1 cellular context compared by ENCODE assay signal in the genomic region with DNA sequence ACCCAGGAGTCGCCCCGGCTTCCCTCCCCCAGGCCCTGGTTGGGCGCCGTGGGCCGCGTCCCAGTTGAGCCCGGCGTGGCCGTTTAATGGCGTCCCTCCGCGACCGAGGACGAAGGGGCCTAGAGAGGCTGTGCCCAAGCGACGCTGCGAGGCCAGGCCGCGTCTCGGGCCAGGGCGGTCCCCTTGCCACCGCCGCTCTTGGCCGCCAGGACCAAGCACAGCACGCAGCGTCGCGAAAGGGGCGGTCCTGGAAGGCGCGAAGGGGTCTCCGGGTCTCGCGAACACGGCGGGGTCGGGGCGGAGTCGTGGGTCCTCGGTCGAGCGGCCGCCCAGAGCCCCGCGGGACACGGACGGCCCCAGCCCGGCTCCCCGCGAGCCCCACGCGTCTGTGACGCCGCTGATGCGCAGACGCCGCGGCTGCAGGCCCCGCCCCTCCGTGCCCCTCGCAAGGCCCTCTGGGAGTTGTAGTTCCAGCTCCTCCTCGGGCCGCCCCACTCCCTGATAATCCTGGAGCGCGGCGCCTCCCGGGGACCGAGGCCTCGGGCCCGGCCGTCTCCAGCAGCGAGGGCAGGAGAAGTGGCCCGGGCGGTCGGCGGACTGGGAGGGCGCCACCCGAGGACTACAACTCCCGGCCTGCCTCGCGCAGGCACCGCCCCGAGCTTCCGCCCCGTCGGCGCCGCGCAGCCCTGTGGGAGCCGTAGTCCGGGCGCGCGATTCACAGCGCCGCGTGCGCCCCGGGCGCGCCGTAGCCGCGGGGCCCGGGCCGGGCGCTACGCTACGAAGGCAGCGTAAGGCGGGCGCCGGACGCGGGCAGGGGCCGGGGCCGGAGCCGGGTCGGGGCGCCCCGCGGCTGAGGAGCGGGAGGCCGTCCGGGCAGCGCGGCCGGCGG.
TF ChIP-seq lines count a peak whose summit lies in the region.

A gene (plus strand): TSS at position 698 of the 889 bp plus-strand sequence. CDS start 19,127 bp downstream, outside the sequence.

TF ChIP-seq in HepG2, 621 proteins besides CTCF, POLR2A, EP300 and RAD21 (continued from another document and continues in another):
- TF ChIP-seq, protein P1, sequence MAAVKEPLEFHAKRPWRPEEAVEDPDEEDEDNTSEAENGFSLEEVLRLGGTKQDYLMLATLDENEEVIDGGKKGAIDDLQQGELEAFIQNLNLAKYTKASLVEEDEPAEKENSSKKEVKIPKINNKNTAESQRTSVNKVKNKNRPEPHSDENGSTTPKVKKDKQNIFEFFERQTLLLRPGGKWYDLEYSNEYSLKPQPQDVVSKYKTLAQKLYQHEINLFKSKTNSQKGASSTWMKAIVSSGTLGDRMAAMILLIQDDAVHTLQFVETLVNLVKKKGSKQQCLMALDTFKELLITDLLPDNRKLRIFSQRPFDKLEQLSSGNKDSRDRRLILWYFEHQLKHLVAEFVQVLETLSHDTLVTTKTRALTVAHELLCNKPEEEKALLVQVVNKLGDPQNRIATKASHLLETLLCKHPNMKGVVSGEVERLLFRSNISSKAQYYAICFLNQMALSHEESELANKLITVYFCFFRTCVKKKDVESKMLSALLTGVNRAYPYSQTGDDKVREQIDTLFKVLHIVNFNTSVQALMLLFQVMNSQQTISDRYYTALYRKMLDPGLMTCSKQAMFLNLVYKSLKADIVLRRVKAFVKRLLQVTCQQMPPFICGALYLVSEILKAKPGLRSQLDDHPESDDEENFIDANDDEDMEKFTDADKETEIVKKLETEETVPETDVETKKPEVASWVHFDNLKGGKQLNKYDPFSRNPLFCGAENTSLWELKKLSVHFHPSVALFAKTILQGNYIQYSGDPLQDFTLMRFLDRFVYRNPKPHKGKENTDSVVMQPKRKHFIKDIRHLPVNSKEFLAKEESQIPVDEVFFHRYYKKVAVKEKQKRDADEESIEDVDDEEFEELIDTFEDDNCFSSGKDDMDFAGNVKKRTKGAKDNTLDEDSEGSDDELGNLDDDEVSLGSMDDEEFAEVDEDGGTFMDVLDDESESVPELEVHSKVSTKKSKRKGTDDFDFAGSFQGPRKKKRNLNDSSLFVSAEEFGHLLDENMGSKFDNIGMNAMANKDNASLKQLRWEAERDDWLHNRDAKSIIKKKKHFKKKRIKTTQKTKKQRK (IDR thresholded peaks at IDR 0.05; ENCODE audit: low read length): no peak
- peak; percentile 77; the same call in 1 of the 2 replicates for TF ChIP-seq RFXAP (CRISPR knock-in tag; IDR thresholded peaks at IDR 0.05; ENCODE audit: borderline replicate concordance)
- TF ChIP-seq, protein P2, sequence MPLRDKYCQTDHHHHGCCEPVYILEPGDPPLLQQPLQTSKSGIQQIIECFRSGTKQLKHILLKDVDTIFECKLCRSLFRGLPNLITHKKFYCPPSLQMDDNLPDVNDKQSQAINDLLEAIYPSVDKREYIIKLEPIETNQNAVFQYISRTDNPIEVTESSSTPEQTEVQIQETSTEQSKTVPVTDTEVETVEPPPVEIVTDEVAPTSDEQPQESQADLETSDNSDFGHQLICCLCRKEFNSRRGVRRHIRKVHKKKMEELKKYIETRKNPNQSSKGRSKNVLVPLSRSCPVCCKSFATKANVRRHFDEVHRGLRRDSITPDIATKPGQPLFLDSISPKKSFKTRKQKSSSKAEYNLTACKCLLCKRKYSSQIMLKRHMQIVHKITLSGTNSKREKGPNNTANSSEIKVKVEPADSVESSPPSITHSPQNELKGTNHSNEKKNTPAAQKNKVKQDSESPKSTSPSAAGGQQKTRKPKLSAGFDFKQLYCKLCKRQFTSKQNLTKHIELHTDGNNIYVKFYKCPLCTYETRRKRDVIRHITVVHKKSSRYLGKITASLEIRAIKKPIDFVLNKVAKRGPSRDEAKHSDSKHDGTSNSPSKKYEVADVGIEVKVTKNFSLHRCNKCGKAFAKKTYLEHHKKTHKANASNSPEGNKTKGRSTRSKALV (CRISPR knock-in tag; IDR thresholded peaks at IDR 0.05): peak; percentile 65; the same call in 1 of the 2 replicates
- TF ChIP-seq, protein P3, sequence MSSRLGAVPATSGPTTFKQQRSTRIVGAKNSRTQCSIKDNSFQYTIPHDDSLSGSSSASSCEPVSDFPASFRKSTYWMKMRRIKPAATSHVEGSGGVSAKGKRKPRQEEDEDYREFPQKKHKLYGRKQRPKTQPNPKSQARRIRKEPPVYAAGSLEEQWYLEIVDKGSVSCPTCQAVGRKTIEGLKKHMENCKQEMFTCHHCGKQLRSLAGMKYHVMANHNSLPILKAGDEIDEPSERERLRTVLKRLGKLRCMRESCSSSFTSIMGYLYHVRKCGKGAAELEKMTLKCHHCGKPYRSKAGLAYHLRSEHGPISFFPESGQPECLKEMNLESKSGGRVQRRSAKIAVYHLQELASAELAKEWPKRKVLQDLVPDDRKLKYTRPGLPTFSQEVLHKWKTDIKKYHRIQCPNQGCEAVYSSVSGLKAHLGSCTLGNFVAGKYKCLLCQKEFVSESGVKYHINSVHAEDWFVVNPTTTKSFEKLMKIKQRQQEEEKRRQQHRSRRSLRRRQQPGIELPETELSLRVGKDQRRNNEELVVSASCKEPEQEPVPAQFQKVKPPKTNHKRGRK (CRISPR knock-in tag; IDR thresholded peaks at IDR 0.05): no peak
- TF ChIP-seq, protein P4, sequence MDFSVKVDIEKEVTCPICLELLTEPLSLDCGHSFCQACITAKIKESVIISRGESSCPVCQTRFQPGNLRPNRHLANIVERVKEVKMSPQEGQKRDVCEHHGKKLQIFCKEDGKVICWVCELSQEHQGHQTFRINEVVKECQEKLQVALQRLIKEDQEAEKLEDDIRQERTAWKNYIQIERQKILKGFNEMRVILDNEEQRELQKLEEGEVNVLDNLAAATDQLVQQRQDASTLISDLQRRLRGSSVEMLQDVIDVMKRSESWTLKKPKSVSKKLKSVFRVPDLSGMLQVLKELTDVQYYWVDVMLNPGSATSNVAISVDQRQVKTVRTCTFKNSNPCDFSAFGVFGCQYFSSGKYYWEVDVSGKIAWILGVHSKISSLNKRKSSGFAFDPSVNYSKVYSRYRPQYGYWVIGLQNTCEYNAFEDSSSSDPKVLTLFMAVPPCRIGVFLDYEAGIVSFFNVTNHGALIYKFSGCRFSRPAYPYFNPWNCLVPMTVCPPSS (IDR thresholded peaks at IDR 0.05): no peak
- no peak for TF ChIP-seq TEAD2 (CRISPR knock-in tag; IDR thresholded peaks at IDR 0.05)
- TF ChIP-seq, protein P5, sequence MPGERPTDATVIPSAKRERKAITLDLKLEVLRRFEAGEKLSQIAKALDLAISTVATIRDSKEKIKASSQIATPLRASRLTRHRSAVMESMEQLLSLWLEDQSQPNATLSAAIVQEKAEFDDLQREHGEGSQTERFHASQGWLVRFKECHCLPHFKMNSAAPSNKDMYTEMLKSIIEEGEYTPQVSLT (CRISPR knock-in tag; IDR thresholded peaks at IDR 0.05; ENCODE audit: borderline replicate concordance, low read depth): no peak; the same call in 1 of the 2 replicates
- no peak for TF ChIP-seq SRF (IDR thresholded peaks at IDR 0.05; ENCODE audit: low read depth, low read length)
- TF ChIP-seq GLI4 (CRISPR knock-in tag; IDR thresholded peaks at IDR 0.05; ENCODE audit: borderline replicate concordance): peak; percentile 88; the same call in 1 of the 2 replicates
- no peak for TF ChIP-seq ZNF790 (CRISPR knock-in tag; IDR thresholded peaks at IDR 0.05; ENCODE audit: borderline replicate concordance)
- TF ChIP-seq FOSL2 (CRISPR knock-in tag; IDR thresholded peaks at IDR 0.05): no peak
- TF ChIP-seq, protein P6, sequence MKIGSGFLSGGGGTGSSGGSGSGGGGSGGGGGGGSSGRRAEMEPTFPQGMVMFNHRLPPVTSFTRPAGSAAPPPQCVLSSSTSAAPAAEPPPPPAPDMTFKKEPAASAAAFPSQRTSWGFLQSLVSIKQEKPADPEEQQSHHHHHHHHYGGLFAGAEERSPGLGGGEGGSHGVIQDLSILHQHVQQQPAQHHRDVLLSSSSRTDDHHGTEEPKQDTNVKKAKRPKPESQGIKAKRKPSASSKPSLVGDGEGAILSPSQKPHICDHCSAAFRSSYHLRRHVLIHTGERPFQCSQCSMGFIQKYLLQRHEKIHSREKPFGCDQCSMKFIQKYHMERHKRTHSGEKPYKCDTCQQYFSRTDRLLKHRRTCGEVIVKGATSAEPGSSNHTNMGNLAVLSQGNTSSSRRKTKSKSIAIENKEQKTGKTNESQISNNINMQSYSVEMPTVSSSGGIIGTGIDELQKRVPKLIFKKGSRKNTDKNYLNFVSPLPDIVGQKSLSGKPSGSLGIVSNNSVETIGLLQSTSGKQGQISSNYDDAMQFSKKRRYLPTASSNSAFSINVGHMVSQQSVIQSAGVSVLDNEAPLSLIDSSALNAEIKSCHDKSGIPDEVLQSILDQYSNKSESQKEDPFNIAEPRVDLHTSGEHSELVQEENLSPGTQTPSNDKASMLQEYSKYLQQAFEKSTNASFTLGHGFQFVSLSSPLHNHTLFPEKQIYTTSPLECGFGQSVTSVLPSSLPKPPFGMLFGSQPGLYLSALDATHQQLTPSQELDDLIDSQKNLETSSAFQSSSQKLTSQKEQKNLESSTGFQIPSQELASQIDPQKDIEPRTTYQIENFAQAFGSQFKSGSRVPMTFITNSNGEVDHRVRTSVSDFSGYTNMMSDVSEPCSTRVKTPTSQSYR (CRISPR knock-in tag; IDR thresholded peaks at IDR 0.05; ENCODE audit: borderline replicate concordance): no peak
- TF ChIP-seq, protein P7, sequence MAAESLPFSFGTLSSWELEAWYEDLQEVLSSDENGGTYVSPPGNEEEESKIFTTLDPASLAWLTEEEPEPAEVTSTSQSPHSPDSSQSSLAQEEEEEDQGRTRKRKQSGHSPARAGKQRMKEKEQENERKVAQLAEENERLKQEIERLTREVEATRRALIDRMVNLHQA (CRISPR knock-in tag; IDR thresholded peaks at IDR 0.05): no peak
- TF ChIP-seq, protein P8, sequence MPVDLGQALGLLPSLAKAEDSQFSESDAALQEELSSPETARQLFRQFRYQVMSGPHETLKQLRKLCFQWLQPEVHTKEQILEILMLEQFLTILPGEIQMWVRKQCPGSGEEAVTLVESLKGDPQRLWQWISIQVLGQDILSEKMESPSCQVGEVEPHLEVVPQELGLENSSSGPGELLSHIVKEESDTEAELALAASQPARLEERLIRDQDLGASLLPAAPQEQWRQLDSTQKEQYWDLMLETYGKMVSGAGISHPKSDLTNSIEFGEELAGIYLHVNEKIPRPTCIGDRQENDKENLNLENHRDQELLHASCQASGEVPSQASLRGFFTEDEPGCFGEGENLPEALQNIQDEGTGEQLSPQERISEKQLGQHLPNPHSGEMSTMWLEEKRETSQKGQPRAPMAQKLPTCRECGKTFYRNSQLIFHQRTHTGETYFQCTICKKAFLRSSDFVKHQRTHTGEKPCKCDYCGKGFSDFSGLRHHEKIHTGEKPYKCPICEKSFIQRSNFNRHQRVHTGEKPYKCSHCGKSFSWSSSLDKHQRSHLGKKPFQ (CRISPR knock-in tag; IDR thresholded peaks at IDR 0.05; ENCODE audit: insufficient replicate concordance): no peak
- TF ChIP-seq, protein P9, sequence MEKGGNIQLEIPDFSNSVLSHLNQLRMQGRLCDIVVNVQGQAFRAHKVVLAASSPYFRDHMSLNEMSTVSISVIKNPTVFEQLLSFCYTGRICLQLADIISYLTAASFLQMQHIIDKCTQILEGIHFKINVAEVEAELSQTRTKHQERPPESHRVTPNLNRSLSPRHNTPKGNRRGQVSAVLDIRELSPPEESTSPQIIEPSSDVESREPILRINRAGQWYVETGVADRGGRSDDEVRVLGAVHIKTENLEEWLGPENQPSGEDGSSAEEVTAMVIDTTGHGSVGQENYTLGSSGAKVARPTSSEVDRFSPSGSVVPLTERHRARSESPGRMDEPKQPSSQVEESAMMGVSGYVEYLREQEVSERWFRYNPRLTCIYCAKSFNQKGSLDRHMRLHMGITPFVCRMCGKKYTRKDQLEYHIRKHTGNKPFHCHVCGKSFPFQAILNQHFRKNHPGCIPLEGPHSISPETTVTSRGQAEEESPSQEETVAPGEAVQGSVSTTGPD (CRISPR knock-in tag; IDR thresholded peaks at IDR 0.05): no peak
- no peak for TF ChIP-seq ZNF441 (CRISPR knock-in tag; IDR thresholded peaks at IDR 0.05; ENCODE audit: borderline replicate concordance)
- TF ChIP-seq SIN3B (IDR thresholded peaks at IDR 0.05; ENCODE audit: low read length): no peak
- peak; percentile 99 for TF ChIP-seq NAIF1 (CRISPR knock-in tag; IDR thresholded peaks at IDR 0.05; ENCODE audit: borderline replicate concordance)
- no peak for TF ChIP-seq ZNF816 (CRISPR knock-in tag; IDR thresholded peaks at IDR 0.05; ENCODE audit: borderline replicate concordance)
- TF ChIP-seq, protein P10, sequence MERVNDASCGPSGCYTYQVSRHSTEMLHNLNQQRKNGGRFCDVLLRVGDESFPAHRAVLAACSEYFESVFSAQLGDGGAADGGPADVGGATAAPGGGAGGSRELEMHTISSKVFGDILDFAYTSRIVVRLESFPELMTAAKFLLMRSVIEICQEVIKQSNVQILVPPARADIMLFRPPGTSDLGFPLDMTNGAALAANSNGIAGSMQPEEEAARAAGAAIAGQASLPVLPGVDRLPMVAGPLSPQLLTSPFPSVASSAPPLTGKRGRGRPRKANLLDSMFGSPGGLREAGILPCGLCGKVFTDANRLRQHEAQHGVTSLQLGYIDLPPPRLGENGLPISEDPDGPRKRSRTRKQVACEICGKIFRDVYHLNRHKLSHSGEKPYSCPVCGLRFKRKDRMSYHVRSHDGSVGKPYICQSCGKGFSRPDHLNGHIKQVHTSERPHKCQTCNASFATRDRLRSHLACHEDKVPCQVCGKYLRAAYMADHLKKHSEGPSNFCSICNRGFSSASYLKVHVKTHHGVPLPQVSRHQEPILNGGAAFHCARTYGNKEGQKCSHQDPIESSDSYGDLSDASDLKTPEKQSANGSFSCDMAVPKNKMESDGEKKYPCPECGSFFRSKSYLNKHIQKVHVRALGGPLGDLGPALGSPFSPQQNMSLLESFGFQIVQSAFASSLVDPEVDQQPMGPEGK (CRISPR knock-in tag; IDR thresholded peaks at IDR 0.05): peak; percentile 49; the same call in 1 of the 2 replicates
- TF ChIP-seq, protein P11, sequence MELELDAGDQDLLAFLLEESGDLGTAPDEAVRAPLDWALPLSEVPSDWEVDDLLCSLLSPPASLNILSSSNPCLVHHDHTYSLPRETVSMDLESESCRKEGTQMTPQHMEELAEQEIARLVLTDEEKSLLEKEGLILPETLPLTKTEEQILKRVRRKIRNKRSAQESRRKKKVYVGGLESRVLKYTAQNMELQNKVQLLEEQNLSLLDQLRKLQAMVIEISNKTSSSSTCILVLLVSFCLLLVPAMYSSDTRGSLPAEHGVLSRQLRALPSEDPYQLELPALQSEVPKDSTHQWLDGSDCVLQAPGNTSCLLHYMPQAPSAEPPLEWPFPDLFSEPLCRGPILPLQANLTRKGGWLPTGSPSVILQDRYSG (CRISPR knock-in tag; IDR thresholded peaks at IDR 0.05): no peak; the same call in 1 of the 2 replicates
- no peak; the same call in none of the 2 replicates for TF ChIP-seq ZNF451 (CRISPR knock-in tag; IDR thresholded peaks at IDR 0.05)
- TF ChIP-seq AGO2 (optimal IDR thresholded peaks at IDR 0.05; ENCODE audit: low read depth, low read length): peak; percentile 94
- no peak for TF ChIP-seq CENPX (CRISPR knock-in tag; IDR thresholded peaks at IDR 0.05)
- TF ChIP-seq ZNF335 (CRISPR knock-in tag; IDR thresholded peaks at IDR 0.05): no peak
- TF ChIP-seq HNRNPL (IDR thresholded peaks at IDR 0.05; ENCODE audit: low read depth, low read length): peak; percentile 69; the same call in 1 of the 2 replicates
- peak; percentile 81 for TF ChIP-seq ZNF883 (CRISPR knock-in tag; IDR thresholded peaks at IDR 0.05; ENCODE audit: not compliant biosample characterization)
- TF ChIP-seq KAT8 (CRISPR knock-in tag; IDR thresholded peaks at IDR 0.05): peak; percentile 14; the same call in 1 of the 2 replicates
